Comparison of ENCODE assay signal across 15 cellular contexts in genomic region chr1:167977245-167977644, GRCh38. TPM values are rescaled to one million over a fixed set of nuclear protein-coding genes. Genes with fewer than 3 reads are reported as not detected.
DNase-seq lines count a peak whose midpoint lies in the region; FAIRE-seq and TF ChIP-seq lines count a peak whose summit lies in the region.
"Had no signal": no experiment of that assay in that cellular context is flagged by ENCODE, and none has a peak within 500 bp of the region (broad histone marks: within the 10 kb centered on the region; RNA-seq: fewer than 3 reads in every experiment).

No MANE protein-coding gene starts in this region.

- H3K27ac Mint-ChIP-seq in T-helper 2 cell treated with Interferon-gamma antibody and Interleukin-4, amounts not matched to agents 5 μg/mL and 100 μg/mL, for 36 hours, result peak overlapping the region; percentile 58
- no peak overlapping the region for H3K27ac Mint-ChIP-seq in endothelial cell (ENCODE audit: unreplicated experiment)
- peak overlapping the region; percentile 88 for H3K27ac Mint-ChIP-seq in progenitor cell of endocrine pancreas
- H3K27ac Mint-ChIP-seq: CD4-positive, alpha-beta T cell had no signal

- H3K27me3 Mint-ChIP-seq in T-helper 2 cell treated with Interferon-gamma antibody and Interleukin-4, amounts not matched to agents 5 μg/mL and 100 μg/mL, for 36 hours (ENCODE audit: low read depth), result no peaks in the 10 kb centered on the region
- H3K27me3 Mint-ChIP-seq in endothelial cell (ENCODE audit: unreplicated experiment) (peaks cover under 1% of the 10 kb centered on the region), progenitor cell of endocrine pancreas (no peaks in the 10 kb centered on the region)
- H3K27me3 Mint-ChIP-seq: CD4-positive, alpha-beta T cell had no signal

- peaks cover 2% of the 10 kb centered on the region for H3K4me1 Mint-ChIP-seq in T-helper 2 cell treated with Interferon-gamma antibody and Interleukin-4, amounts not matched to agents 5 μg/mL and 100 μg/mL, for 36 hours (ENCODE audit: low read depth)
- H3K4me1 Mint-ChIP-seq in endothelial cell (ENCODE audit: unreplicated experiment) (no peaks in the 10 kb centered on the region), progenitor cell of endocrine pancreas (ENCODE audit: low read depth) (no peaks in the 10 kb centered on the region)

- peaks cover 39% of the 10 kb centered on the region for H3K36me3 Mint-ChIP-seq in T-helper 2 cell treated with Interferon-gamma antibody and Interleukin-4, amounts not matched to agents 5 μg/mL and 100 μg/mL, for 36 hours (ENCODE audit: low read depth)
- H3K36me3 Mint-ChIP-seq in endothelial cell (ENCODE audit: low read depth, unreplicated experiment) (peaks cover 10% of the 10 kb centered on the region), progenitor cell of endocrine pancreas (ENCODE audit: insufficient read depth) (peaks cover 39% of the 10 kb centered on the region)

- peaks cover 5% of the 10 kb centered on the region for H3K9me3 Mint-ChIP-seq in T-helper 2 cell treated with Interferon-gamma antibody and Interleukin-4, amounts not matched to agents 5 μg/mL and 100 μg/mL, for 36 hours
- no peaks in the 10 kb centered on the region for H3K9me3 Mint-ChIP-seq in endothelial cell (ENCODE audit: unreplicated experiment)
- peaks cover 10% of the 10 kb centered on the region for H3K9me3 Mint-ChIP-seq in progenitor cell of endocrine pancreas (ENCODE audit: low read depth)
- H3K9me3 Mint-ChIP-seq: CD4-positive, alpha-beta T cell had no signal

- H3K4me3 Mint-ChIP-seq in T-helper 2 cell treated with Interferon-gamma antibody and Interleukin-4, amounts not matched to agents 5 μg/mL and 100 μg/mL, for 36 hours, result no peak overlapping the region
- H3K4me3 Mint-ChIP-seq in endothelial cell (ENCODE audit: unreplicated experiment) (peak overlapping the region; percentile 16), progenitor cell of endocrine pancreas (ENCODE audit: low read depth) (no peak overlapping the region)
- H3K4me3 Mint-ChIP-seq: CD4-positive, alpha-beta T cell had no signal

- peak; percentile 62 for FAIRE-seq in TTC549 (lab: Jason Lieb, UNC)
- FAIRE-seq: H1 had no signal

- no peak for TF ChIP-seq CTCF in endothelial cell (IDR thresholded peaks at IDR 0.05; ENCODE audit: unreplicated experiment)
- TF ChIP-seq CTCF in progenitor cell of endocrine pancreas (IDR thresholded peaks at IDR 0.05; ENCODE audit: unreplicated experiment), result no peak

- DNase-seq in T-helper 2 cell treated with Interferon-gamma antibody and Interleukin-4, amounts not matched to agents 5 μg/mL and 100 μg/mL, for 36 hours (ENCODE audit: low spot score), result no peak
- DNase-seq in T-helper 2 cell, result no peak
- no peak for DNase-seq in endothelial cell (ENCODE audit: low spot score)
- DNase-seq in progenitor cell of endocrine pancreas (ENCODE audit: low spot score, unreplicated experiment), result no peak
- no peak for DNase-seq in H4 (ENCODE audit: low spot score)
- no peak for DNase-seq in T-helper 1 cell
- DNase-seq: AML-193; Caco-2; CD4-positive, alpha-beta T cell; DMS153; DMS79; GDM1; IMR-90 had no signal

RNA-seq across cellular contexts. Expression of gene MPC2, which starts 40.4 kb away (rescaled TPM):
- total RNA-seq in endothelial cell (ENCODE audit: unreplicated experiment) (33.7 TPM), progenitor cell of endocrine pancreas (81.3 and 90.2 TPM in 2 replicates)
- 52.2 and 78.9 TPM in 2 replicates for total RNA-seq in H4 (2014; rRNA removed; shearing (Covaris generic))

RNA-seq across cellular contexts. Expression of gene DCAF6, which starts 40.8 kb away (rescaled TPM):
- 21.0 TPM for total RNA-seq in endothelial cell (ENCODE audit: unreplicated experiment)
- total RNA-seq in progenitor cell of endocrine pancreas, result 42.7 and 45.7 TPM in 2 replicates
- total RNA-seq in H4 (2014; rRNA removed; shearing (Covaris generic)), result 17.7 and 27.0 TPM in 2 replicates
